Comparison of ENCODE assay signal across 1 cellular context in genomic region chr2:69798466-69798908, GRCh38.
TF ChIP-seq lines count a peak whose summit lies in the region.

No MANE protein-coding gene starts in this region.

TF ChIP-seq in HepG2, 621 proteins besides CTCF, POLR2A, EP300 and RAD21:
- TF ChIP-seq HOXA5 (CRISPR knock-in tag; IDR thresholded peaks at IDR 0.05) = no peak
- TF ChIP-seq SRF (IDR thresholded peaks at IDR 0.05; ENCODE audit: low read depth, low read length) = no peak
- no peak for TF ChIP-seq DMAP1 (CRISPR knock-in tag; IDR thresholded peaks at IDR 0.05)
- TF ChIP-seq ZBTB39 (CRISPR knock-in tag; IDR thresholded peaks at IDR 0.05) = no peak
- TF ChIP-seq ZNF770 (CRISPR knock-in tag; IDR thresholded peaks at IDR 0.05) = no peak
- no peak for TF ChIP-seq PITX1 (CRISPR knock-in tag; IDR thresholded peaks at IDR 0.05)
- no peak for TF ChIP-seq RBM39 (IDR thresholded peaks at IDR 0.05; ENCODE audit: low read depth, low read length, poor library complexity, severe bottlenecking)
- TF ChIP-seq ZNF7 (CRISPR knock-in tag; IDR thresholded peaks at IDR 0.05) = no peak
- no peak for TF ChIP-seq ZNF720 (CRISPR knock-in tag; IDR thresholded peaks at IDR 0.05)
- no peak for TF ChIP-seq YEATS4 (CRISPR knock-in tag; IDR thresholded peaks at IDR 0.05; ENCODE audit: borderline replicate concordance)
- no peak for TF ChIP-seq ZBTB43 (CRISPR knock-in tag; conservative IDR thresholded peaks at IDR 0.05)
- TF ChIP-seq RFX5 (IDR thresholded peaks at IDR 0.05; ENCODE audit: low read depth, low read length) = no peak
- no peak for TF ChIP-seq ZNF577 (CRISPR knock-in tag; IDR thresholded peaks at IDR 0.05; ENCODE audit: borderline replicate concordance, low read depth)
- TF ChIP-seq PRMT3 (CRISPR knock-in tag; IDR thresholded peaks at IDR 0.05; ENCODE audit: borderline replicate concordance, low read depth) = no peak
- TF ChIP-seq KLF13 (CRISPR knock-in tag; IDR thresholded peaks at IDR 0.05) = no peak
- TF ChIP-seq FIP1L1 (IDR thresholded peaks at IDR 0.05; ENCODE audit: borderline replicate concordance, insufficient read depth, low read depth, low read length) = no peak
- TF ChIP-seq HOXA3 (CRISPR knock-in tag; IDR thresholded peaks at IDR 0.05) = no peak
- no peak for TF ChIP-seq PRPF4 (IDR thresholded peaks at IDR 0.05; ENCODE audit: low read depth, low read length, poor library complexity, severe bottlenecking)
TF ChIP-seq in HepG2: peak in this region for 0.
